29 cellular contexts compared by ENCODE assay signal in the genomic region with DNA sequence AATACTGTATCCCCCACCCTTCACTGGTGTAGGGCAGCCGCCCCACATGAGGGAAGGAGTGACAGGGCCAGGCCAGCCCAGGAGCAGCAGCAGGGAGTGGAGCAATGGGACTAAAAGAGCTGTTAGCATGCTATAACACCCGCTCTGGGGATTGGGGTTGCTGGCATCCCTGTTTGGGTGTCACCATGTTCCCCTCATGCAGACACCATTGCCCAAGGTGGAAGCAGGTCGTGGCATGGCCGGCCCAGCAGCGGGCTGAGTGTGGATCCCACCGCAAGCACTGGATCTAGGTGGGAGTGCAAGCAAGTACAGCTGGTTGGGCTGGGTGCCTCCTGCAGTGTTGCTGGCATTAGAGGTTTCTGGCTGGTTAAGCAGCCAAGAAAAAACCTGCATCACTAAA. TPM values are rescaled to one million over a fixed set of nuclear protein-coding genes. Genes with fewer than 3 reads are reported as not detected.
DNase-seq lines count a peak whose midpoint lies in the region; ATAC-seq and TF ChIP-seq lines count a peak whose summit lies in the region.
"Had no signal": no experiment of that assay in that cellular context is flagged by ENCODE, and none has a peak within 500 bp of the region (broad histone marks: within the 10 kb centered on the region; RNA-seq: fewer than 3 reads in every experiment).

No MANE protein-coding gene starts in this region.

- ATAC-seq in WTC11 (peak; percentile 8; the same call in 1 of the 2 replicates), T-cell (replicated peaks in 1 of 4) (no peak), GM18867 (IDR thresholded peaks at IDR 0.05; ENCODE audit: unreplicated experiment) (no peak), HG03432 (IDR thresholded peaks at IDR 0.05; ENCODE audit: unreplicated experiment) (no peak)
- ATAC-seq: HCT116, PC-3, Right ventricle myocardium inferior, SK-N-SH treated with all-trans-retinoic acid at 6 μM for 48 hours had no signal

- peaks cover 2% of the 10 kb centered on the region; the same call in 1 of the 2 replicates for H3K27me3 Mint-ChIP-seq in WTC11 (ENCODE audit: low read depth)
- peaks cover 3% of the 10 kb centered on the region in 2 donors for H3K27me3 Mint-ChIP-seq in T-cell

- H2AK5ac ChIP-seq in mesendoderm (ENCODE audit: low read length): no peak overlapping the region

- H4K8ac ChIP-seq in mesendoderm (ENCODE audit: low read depth, low read length): no peak overlapping the region

- CTCF ChIA-PET in WTC11 (lab: Charles Lee): interaction anchor here (0.7 to 1.2 kb wide), 7 partner anchors 10 to 1985 kb away, joined by 3 to 5 read pairs (median 3); a partner anchor contains a TSS
- CTCF ChIA-PET in T-cell (lab: Charles Lee): no interaction called here

- H2BK5ac ChIP-seq in mesendoderm (ENCODE audit: low read length): no peak overlapping the region

- H3K4me2 ChIP-seq in mesendoderm (ENCODE audit: low read length): no peak overlapping the region

- POLR2A ChIA-PET in WTC11 (lab: Charles Lee): no interaction called here
- POLR2A ChIA-PET in T-cell (lab: Charles Lee): interaction anchor here in 1 of 2 donors (0.5 kb wide), 1 partner anchor 161 kb away, joined by 3 read pairs; no protein-coding TSS in a partner anchor

- H3K4me3 Mint-ChIP-seq in WTC11 (no peak overlapping the region), T-cell (no peak overlapping the region)
- H3K4me3 Mint-ChIP-seq: CD14-positive monocyte had no signal

- H3K23ac ChIP-seq in mesendoderm (ENCODE audit: low read length): no peak overlapping the region

- H3K36me3 Mint-ChIP-seq in WTC11 (peaks cover 4% of the 10 kb centered on the region), T-cell (peaks cover 4% of the 10 kb centered on the region)
- H3K36me3 Mint-ChIP-seq: CD14-positive monocyte had no signal

- H3K27ac Mint-ChIP-seq in WTC11: peak overlapping the region; percentile 90; the same call in 1 of the 2 replicates
- H3K27ac Mint-ChIP-seq in T-cell: no peak overlapping the region
- H3K27ac Mint-ChIP-seq: CD8-positive, alpha-beta memory T cell had no signal

- no peak overlapping the region for H2BK15ac ChIP-seq in mesendoderm (replicated peaks; ENCODE audit: low read depth)

- DNase-seq in ELF-1 (ENCODE audit: low read depth, low spot score) (peak; percentile 35), HL-60 (ENCODE audit: low read depth in 1 of 2, low spot score in 1 of 2) (no peak), WTC11 (ENCODE audit: low spot score) (no peak), mesendoderm (no peak), T-cell (no peak), DMS79 (lab: John Stamatoyannopoulos, UW) (no peak)
- DNase-seq: 8988T; ACHN; BE2C; CD8-positive, alpha-beta memory T cell; DMS 273 treated with DMSO at 0.1 percent for 48 hours; DMS79 treated with DMSO at 0.1 percent for 48 hours; GM23248; Karpas-422; MV-4-11; NCI-H1105 treated with DMSO at 0.1 percent for 48 hours; NCI-H146; NCI-H1930; NCI-H2107; NCI-H446 treated with DMSO at 0.1 percent for 48 hours; NCI-H526; PC-3; SJCRH30 had no signal

- peak overlapping the region; percentile 25 for H3K4ac ChIP-seq in mesendoderm (ENCODE audit: low read depth, low read length)

- no peaks in the 10 kb centered on the region for H3K36me3 ChIP-seq in mesendoderm (ENCODE audit: control insufficient read depth, insufficient read depth, low read length)
- H3K36me3 ChIP-seq: BE2C, SJCRH30 had no signal

- no peaks in the 10 kb centered on the region for H3K9me3 Mint-ChIP-seq in WTC11
- H3K9me3 Mint-ChIP-seq in T-cell: no peaks in the 10 kb centered on the region
- H3K9me3 Mint-ChIP-seq: CD8-positive, alpha-beta memory T cell had no signal

- TF ChIP-seq CTCF in HL-60 (IDR thresholded peaks at IDR 0.05; ENCODE audit: insufficient read depth, low read length) (no peak), WTC11 (IDR thresholded peaks at IDR 0.05) (no peak)

- WGBS in mesendoderm (ENCODE audit: extremely low coverage, insufficient coverage, low lambda C conversion rate): no CpG with 5 or more reads among the region's 6 CpGs

- H3K27ac ChIP-seq in HL-60 (replicated peaks) (peak overlapping the region; percentile 82), mesendoderm (ENCODE audit: low read depth, low read length) (no peak overlapping the region)
- H3K27ac ChIP-seq: GM23248, SJCRH30 had no signal

- H2BK120ac ChIP-seq in mesendoderm (ENCODE audit: low read depth, low read length): no peak overlapping the region

- peak overlapping the region; percentile 33 for H3K18ac ChIP-seq in mesendoderm (ENCODE audit: low read length)

- H3K4me1 Mint-ChIP-seq in WTC11 (peaks cover 54% of the 10 kb centered on the region), T-cell (peaks cover 4 to 6% (median 5%) of the 10 kb centered on the region in 3 donors)

- peaks cover under 1% of the 10 kb centered on the region for H3K79me2 ChIP-seq in mesendoderm (ENCODE audit: control insufficient read depth, insufficient read depth, low read length)

- H3K9ac ChIP-seq in mesendoderm (ENCODE audit: low read length): peak overlapping the region; percentile 7
- H3K9ac ChIP-seq: GM23248 had no signal

- H3K56ac ChIP-seq in mesendoderm (ENCODE audit: low read length): peak overlapping the region; percentile 78

- no peaks in the 10 kb centered on the region for H3K27me3 ChIP-seq in HL-60 (ENCODE audit: insufficient read depth, poor library complexity, severe bottlenecking)
- no peaks in the 10 kb centered on the region for H3K27me3 ChIP-seq in mesendoderm (ENCODE audit: insufficient read depth, low read length, poor library complexity)
- H3K27me3 ChIP-seq: BE2C, SJCRH30 had no signal

- no peaks in the 10 kb centered on the region for H3K79me1 ChIP-seq in mesendoderm (ENCODE audit: low read length)

- peaks cover 9% of the 10 kb centered on the region for H3K4me1 ChIP-seq in mesendoderm (ENCODE audit: control insufficient read depth, low read depth, low read length)
- H3K4me1 ChIP-seq: BE2C, SJCRH30 had no signal

- no peak overlapping the region for H4K5ac ChIP-seq in mesendoderm (ENCODE audit: low read length)

- H3K4me3 ChIP-seq in HL-60 (replicated peaks; ENCODE audit: insufficient read depth, low read length) (no peak overlapping the region), mesendoderm (ENCODE audit: low read length) (no peak overlapping the region)
- H3K4me3 ChIP-seq: GM23248, SJCRH30 had no signal

TF ChIP-seq in WTC11, 78 proteins besides CTCF, POLR2A, EP300 and RAD21:
- TF ChIP-seq, protein P1, sequence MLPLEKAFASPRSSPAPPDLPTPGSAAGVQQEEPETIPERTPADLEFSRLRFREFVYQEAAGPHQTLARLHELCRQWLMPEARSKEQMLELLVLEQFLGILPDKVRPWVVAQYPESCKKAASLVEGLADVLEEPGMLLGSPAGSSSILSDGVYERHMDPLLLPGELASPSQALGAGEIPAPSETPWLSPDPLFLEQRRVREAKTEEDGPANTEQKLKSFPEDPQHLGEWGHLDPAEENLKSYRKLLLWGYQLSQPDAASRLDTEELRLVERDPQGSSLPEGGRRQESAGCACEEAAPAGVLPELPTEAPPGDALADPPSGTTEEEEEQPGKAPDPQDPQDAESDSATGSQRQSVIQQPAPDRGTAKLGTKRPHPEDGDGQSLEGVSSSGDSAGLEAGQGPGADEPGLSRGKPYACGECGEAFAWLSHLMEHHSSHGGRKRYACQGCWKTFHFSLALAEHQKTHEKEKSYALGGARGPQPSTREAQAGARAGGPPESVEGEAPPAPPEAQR (CRISPR knock-in tag; IDR thresholded peaks at IDR 0.05): no peak
- 0 out of 2 replicates have a peak, but pooled peaks have one; percentile 37 for TF ChIP-seq ZNF232 (CRISPR knock-in tag; IDR thresholded peaks at IDR 0.05)

RNA-seq across cellular contexts. Expression of a gene that starts 3.3 kb away (rescaled TPM):
- not detected in 3 replicates for total RNA-seq in WTC11 (2021)
- not detected for polyA plus RNA-seq in mesendoderm (2013, experiment 1 of 2)
- 0.04 TPM for polyA plus RNA-seq in mesendoderm (2013, experiment 2 of 2)
- total RNA-seq in T-cell: not detected
- total RNA-seq: CD8-positive, alpha-beta memory T cell; GM23248; PC-3; Right ventricle myocardium inferior; SJCRH30 had no signal
- polyA plus RNA-seq: CD14-positive monocyte; CD8-positive, alpha-beta memory T cell; GM23248 had no signal

RNA-seq across cellular contexts. Expression of a gene that starts 4.5 kb away (rescaled TPM):
- total RNA-seq in WTC11 (2021) (123 to 136 TPM (median 129 TPM) in 3 replicates), T-cell (10 to 100 TPM; 23.9 to 40.1 (median 37.5) TPM)
- 23.4 TPM for polyA plus RNA-seq in mesendoderm (2013, experiment 1 of 2)
- 21.8 TPM for polyA plus RNA-seq in mesendoderm (2013, experiment 2 of 2)

RNA-seq across cellular contexts. Expression of a gene that starts 35.0 kb away (rescaled TPM):
- 34.2 to 42.3 TPM (median 40.7 TPM) in 3 replicates for total RNA-seq in WTC11 (2021)
- polyA plus RNA-seq in mesendoderm (2013, experiment 1 of 2): 28.3 TPM
- polyA plus RNA-seq in mesendoderm (2013, experiment 2 of 2): 27.0 TPM
- total RNA-seq in T-cell: 10 to 100 TPM; 21.7 to 37.5 (median 31.3) TPM

RNA-seq across cellular contexts. Expression of a gene that starts 39.6 kb away (rescaled TPM):
- total RNA-seq in WTC11 (2021): 127 to 146 TPM (median 132 TPM) in 3 replicates
- polyA plus RNA-seq in mesendoderm (2013, experiment 1 of 2): 101 TPM
- polyA plus RNA-seq in mesendoderm (2013, experiment 2 of 2): 105 TPM
- total RNA-seq in T-cell: 10 to 100 TPM; 50.6 to 61.5 (median 58.1) TPM

RNA-seq across cellular contexts. Expression of a gene that starts 39.7 kb away (rescaled TPM):
- total RNA-seq in WTC11 (2021) (42.9 to 57.8 TPM (median 44.9 TPM) in 3 replicates), T-cell (10 to 100 TPM; 20.2 to 30.3 (median 24.6) TPM)
- 14.8 TPM for polyA plus RNA-seq in mesendoderm (2013, experiment 1 of 2)
- 14.3 TPM for polyA plus RNA-seq in mesendoderm (2013, experiment 2 of 2)
